In genomic region chr13:33745370-33746324, GRCh38 we compare ENCODE assay signal across 9 cellular contexts.
A peak's percentile ranks its signal among the peaks of the same experiment; 100 is the strongest.
DNase-seq lines count a peak whose midpoint lies in the region; ATAC-seq and TF ChIP-seq lines count a peak whose summit lies in the region.
"Had no signal": no experiment of that assay in that cellular context is flagged by ENCODE, and none has a peak within 500 bp of the region (broad histone marks: within the 10 kb centered on the region; RNA-seq: fewer than 3 reads in every experiment).

No MANE protein-coding gene starts in this region.

- H3K9me3 Mint-ChIP-seq in natural killer cell treated with Interleukin-12 subunit alpha and Interleukin-12 subunit beta and Interleukin-15 and Interleukin-18, amount 100 ng/mL, for 72 hours = peaks cover 2% of the 10 kb centered on the region

- no peaks in the 10 kb centered on the region for H4K20me1 ChIP-seq in smooth muscle cell (ENCODE audit: low read depth)

- no peak overlapping the region for H3K9ac ChIP-seq in smooth muscle cell (ENCODE audit: low read depth)

- no peak overlapping the region for H3K27ac ChIP-seq in smooth muscle cell (ENCODE audit: low read depth)

- no peaks in the 10 kb centered on the region for H3K9me3 ChIP-seq in smooth muscle cell (replicated peaks; ENCODE audit: low read depth)

- H3K4me2 ChIP-seq in smooth muscle cell = no peak overlapping the region

- H3F3A ChIP-seq in smooth muscle cell (ENCODE audit: low read depth) = no peaks in the 10 kb centered on the region

- no peak overlapping the region for H3K27ac Mint-ChIP-seq in natural killer cell treated with Interleukin-12 subunit alpha and Interleukin-12 subunit beta and Interleukin-15 and Interleukin-18, amount 100 ng/mL, for 72 hours

- intact Hi-C loops in Right ventricle myocardium inferior (cut with DNase I) = no loop called here

- TF ChIP-seq CTCF in smooth muscle cell (IDR thresholded peaks at IDR 0.05; ENCODE audit: borderline replicate concordance, insufficient read depth, poor library complexity, severe bottlenecking) = no peak

- H3K4me3 ChIP-seq in smooth muscle cell = no peak overlapping the region

- no peaks in the 10 kb centered on the region for H3K27me3 Mint-ChIP-seq in natural killer cell treated with Interleukin-12 subunit alpha and Interleukin-12 subunit beta and Interleukin-15 and Interleukin-18, amount 100 ng/mL, for 72 hours

- H3K4me1 ChIP-seq in smooth muscle cell (ENCODE audit: low read depth) = no peaks in the 10 kb centered on the region

- no peaks in the 10 kb centered on the region for H3K27me3 ChIP-seq in smooth muscle cell (ENCODE audit: low read depth)

- H3K79me2 ChIP-seq in smooth muscle cell (ENCODE audit: low read depth) = no peaks in the 10 kb centered on the region

- peaks cover 20 to 25% of the 10 kb centered on the region in 2 donors for H3K4me1 Mint-ChIP-seq in natural killer cell treated with Interleukin-12 subunit alpha and Interleukin-12 subunit beta and Interleukin-15 and Interleukin-18, amount 100 ng/mL, for 72 hours (ENCODE audit: low read depth in 2 of 2)

- ATAC-seq in GM19328 (IDR thresholded peaks at IDR 0.05; ENCODE audit: unreplicated experiment) (peak; percentile 57), HG03039 (IDR thresholded peaks at IDR 0.05; ENCODE audit: unreplicated experiment) (peak; percentile 53), Right ventricle myocardium inferior (no peak)
- no peak for ATAC-seq in natural killer cell treated with Interleukin-12 subunit alpha and Interleukin-12 subunit beta and Interleukin-15 and Interleukin-18, amount 100 ng/mL, for 72 hours

- no peak overlapping the region for H3K4me3 Mint-ChIP-seq in natural killer cell treated with Interleukin-12 subunit alpha and Interleukin-12 subunit beta and Interleukin-15 and Interleukin-18, amount 100 ng/mL, for 72 hours

- 89% methylated on average over 7 of the region's 7 CpGs for WGBS in smooth muscle cell (ENCODE audit: low lambda C conversion rate)

- H2AFZ ChIP-seq in smooth muscle cell (ENCODE audit: low read depth) = no peak overlapping the region

- H3K36me3 ChIP-seq in smooth muscle cell (ENCODE audit: low read depth) = no peaks in the 10 kb centered on the region

- DNase-seq in NCI-H2107 treated with DMSO at 0.1 percent for 48 hours (lab: John Stamatoyannopoulos, UW; ENCODE audit: unreplicated experiment) = peak; percentile 61
- DNase-seq in renal cortical epithelial cell (ENCODE audit: low read depth) = peak; percentile 48
- no peak for DNase-seq in natural killer cell treated with Interleukin-12 subunit alpha and Interleukin-12 subunit beta and Interleukin-15 and Interleukin-18, amount 100 ng/mL, for 72 hours (ENCODE audit: low spot score)
- no peak for DNase-seq in Right ventricle myocardium inferior (ENCODE audit: missing footprints)
- no peak for DNase-seq in activated CD8-positive, alpha-beta memory T cell treated with anti-CD3 and anti-CD28 coated beads, Interleukin-2, amount 50 U/mL, for 4 hours
- DNase-seq in smooth muscle cell (lab: John Stamatoyannopoulos, UW; ENCODE audit: unreplicated experiment) = no peak
- DNase-seq: NCI-H1436 treated with DMSO at 0.1 percent for 48 hours had no signal

- H3K36me3 Mint-ChIP-seq in natural killer cell treated with Interleukin-12 subunit alpha and Interleukin-12 subunit beta and Interleukin-15 and Interleukin-18, amount 100 ng/mL, for 72 hours = no peaks in the 10 kb centered on the region

Comparison
In these comparisons a context has a peak if more than half of its experiments do, and no peak if none do; other contexts are left out.
1. ATAC-seq: peak in GM19328 (single experiment) and HG03039 (single experiment); none in natural killer cell treated with Interleukin-12 subunit alpha and Interleukin-12 subunit beta and Interleukin-15 and Interleukin-18, amount 100 ng/mL, for 72 hours (0 of 2) and Right ventricle myocardium inferior (single experiment).
2. DNase-seq: peak in NCI-H2107 treated with DMSO at 0.1 percent for 48 hours (single experiment) and renal cortical epithelial cell (single experiment); none in natural killer cell treated with Interleukin-12 subunit alpha and Interleukin-12 subunit beta and Interleukin-15 and Interleukin-18, amount 100 ng/mL, for 72 hours (single experiment), Right ventricle myocardium inferior (single experiment), activated CD8-positive, alpha-beta memory T cell treated with anti-CD3 and anti-CD28 coated beads, Interleukin-2, amount 50 U/mL, for 4 hours (single experiment) and smooth muscle cell (single experiment).